Comparison of ENCODE assay signal across 1 cellular context in the genomic region with DNA sequence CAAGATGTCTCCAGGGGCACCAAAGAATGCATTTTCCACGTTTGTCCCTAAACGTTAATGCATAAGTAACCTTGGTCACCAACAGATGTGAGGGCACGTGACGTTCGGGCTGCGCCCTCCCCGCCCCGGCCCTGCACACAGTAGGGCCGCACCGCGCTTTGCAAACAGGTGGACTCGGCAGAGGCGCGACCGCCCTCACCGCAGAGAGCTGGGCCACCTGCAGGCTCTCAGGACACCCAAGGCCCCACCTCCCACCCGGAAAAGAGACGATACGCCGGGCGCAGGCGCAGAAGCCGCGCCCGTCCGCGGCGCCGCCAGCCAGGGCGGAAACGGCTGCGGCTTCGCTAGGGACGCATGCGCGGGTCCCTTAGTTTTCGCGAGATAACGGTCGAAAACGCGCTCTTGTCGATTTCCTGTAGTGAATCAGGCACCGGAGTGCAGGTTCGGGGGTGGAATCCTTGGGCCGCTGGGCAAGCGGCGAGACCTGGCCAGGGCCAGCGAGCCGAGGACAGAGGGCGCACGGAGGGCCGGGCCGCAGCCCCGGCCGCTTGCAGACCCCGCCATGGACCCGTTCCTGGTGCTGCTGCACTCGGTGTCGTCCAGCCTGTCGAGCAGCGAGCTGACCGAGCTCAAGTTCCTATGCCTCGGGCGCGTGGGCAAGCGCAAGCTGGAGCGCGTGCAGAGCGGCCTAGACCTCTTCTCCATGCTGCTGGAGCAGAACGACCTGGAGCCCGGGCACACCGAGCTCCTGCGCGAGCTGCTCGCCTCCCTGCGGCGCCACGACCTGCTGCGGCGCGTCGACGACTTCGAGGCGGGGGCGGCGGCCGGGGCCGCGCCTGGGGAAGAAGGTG.
TF ChIP-seq lines count a peak whose summit lies in the region.

A gene with protein sequence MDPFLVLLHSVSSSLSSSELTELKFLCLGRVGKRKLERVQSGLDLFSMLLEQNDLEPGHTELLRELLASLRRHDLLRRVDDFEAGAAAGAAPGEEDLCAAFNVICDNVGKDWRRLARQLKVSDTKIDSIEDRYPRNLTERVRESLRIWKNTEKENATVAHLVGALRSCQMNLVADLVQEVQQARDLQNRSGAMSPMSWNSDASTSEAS (plus strand): TSS at position 399 of the 851 bp plus-strand sequence. CDS start 164 bp downstream, at position 563.

TF ChIP-seq in HEK293, 187 proteins besides CTCF, POLR2A, EP300 and RAD21 (continued from another document and continues in another):
- TF ChIP-seq, protein P1, sequence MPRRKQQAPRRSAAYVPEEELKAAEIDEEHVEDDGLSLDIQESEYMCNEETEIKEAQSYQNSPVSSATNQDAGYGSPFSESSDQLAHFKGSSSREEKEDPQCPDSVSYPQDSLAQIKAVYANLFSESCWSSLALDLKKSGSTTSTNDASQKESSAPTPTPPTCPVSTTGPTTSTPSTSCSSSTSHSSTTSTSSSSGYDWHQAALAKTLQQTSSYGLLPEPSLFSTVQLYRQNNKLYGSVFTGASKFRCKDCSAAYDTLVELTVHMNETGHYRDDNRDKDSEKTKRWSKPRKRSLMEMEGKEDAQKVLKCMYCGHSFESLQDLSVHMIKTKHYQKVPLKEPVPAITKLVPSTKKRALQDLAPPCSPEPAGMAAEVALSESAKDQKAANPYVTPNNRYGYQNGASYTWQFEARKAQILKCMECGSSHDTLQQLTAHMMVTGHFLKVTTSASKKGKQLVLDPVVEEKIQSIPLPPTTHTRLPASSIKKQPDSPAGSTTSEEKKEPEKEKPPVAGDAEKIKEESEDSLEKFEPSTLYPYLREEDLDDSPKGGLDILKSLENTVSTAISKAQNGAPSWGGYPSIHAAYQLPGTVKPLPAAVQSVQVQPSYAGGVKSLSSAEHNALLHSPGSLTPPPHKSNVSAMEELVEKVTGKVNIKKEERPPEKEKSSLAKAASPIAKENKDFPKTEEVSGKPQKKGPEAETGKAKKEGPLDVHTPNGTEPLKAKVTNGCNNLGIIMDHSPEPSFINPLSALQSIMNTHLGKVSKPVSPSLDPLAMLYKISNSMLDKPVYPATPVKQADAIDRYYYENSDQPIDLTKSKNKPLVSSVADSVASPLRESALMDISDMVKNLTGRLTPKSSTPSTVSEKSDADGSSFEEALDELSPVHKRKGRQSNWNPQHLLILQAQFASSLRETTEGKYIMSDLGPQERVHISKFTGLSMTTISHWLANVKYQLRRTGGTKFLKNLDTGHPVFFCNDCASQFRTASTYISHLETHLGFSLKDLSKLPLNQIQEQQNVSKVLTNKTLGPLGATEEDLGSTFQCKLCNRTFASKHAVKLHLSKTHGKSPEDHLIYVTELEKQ (tag by site-specific recombination; IDR thresholded peaks at IDR 0.05; ENCODE audit: borderline replicate concordance), result no peak
- no peak for TF ChIP-seq ZNF707 (tag by site-specific recombination; IDR thresholded peaks at IDR 0.05)
- TF ChIP-seq ZNF239 (tag by site-specific recombination; IDR thresholded peaks at IDR 0.05), result no peak
- no peak for TF ChIP-seq ZNF146 (tag by site-specific recombination; IDR thresholded peaks at IDR 0.05)
- peak; percentile 75 for TF ChIP-seq ZNF335 (tag by site-specific recombination; conservative IDR thresholded peaks at IDR 0.05)
- no peak for TF ChIP-seq ZNF571 (tag by site-specific recombination; IDR thresholded peaks at IDR 0.05)
- TF ChIP-seq KLF9 (tag by site-specific recombination; IDR thresholded peaks at IDR 0.05; ENCODE audit: low read depth), result no peak; the same call in 1 of the 2 replicates
- no peak for TF ChIP-seq ZFP3 (tag by site-specific recombination; IDR thresholded peaks at IDR 0.05; ENCODE audit: low read depth)
- TF ChIP-seq, protein P2, sequence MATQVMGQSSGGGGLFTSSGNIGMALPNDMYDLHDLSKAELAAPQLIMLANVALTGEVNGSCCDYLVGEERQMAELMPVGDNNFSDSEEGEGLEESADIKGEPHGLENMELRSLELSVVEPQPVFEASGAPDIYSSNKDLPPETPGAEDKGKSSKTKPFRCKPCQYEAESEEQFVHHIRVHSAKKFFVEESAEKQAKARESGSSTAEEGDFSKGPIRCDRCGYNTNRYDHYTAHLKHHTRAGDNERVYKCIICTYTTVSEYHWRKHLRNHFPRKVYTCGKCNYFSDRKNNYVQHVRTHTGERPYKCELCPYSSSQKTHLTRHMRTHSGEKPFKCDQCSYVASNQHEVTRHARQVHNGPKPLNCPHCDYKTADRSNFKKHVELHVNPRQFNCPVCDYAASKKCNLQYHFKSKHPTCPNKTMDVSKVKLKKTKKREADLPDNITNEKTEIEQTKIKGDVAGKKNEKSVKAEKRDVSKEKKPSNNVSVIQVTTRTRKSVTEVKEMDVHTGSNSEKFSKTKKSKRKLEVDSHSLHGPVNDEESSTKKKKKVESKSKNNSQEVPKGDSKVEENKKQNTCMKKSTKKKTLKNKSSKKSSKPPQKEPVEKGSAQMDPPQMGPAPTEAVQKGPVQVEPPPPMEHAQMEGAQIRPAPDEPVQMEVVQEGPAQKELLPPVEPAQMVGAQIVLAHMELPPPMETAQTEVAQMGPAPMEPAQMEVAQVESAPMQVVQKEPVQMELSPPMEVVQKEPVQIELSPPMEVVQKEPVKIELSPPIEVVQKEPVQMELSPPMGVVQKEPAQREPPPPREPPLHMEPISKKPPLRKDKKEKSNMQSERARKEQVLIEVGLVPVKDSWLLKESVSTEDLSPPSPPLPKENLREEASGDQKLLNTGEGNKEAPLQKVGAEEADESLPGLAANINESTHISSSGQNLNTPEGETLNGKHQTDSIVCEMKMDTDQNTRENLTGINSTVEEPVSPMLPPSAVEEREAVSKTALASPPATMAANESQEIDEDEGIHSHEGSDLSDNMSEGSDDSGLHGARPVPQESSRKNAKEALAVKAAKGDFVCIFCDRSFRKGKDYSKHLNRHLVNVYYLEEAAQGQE (tag by site-specific recombination; IDR thresholded peaks at IDR 0.05), result no peak
- TF ChIP-seq, protein P3, sequence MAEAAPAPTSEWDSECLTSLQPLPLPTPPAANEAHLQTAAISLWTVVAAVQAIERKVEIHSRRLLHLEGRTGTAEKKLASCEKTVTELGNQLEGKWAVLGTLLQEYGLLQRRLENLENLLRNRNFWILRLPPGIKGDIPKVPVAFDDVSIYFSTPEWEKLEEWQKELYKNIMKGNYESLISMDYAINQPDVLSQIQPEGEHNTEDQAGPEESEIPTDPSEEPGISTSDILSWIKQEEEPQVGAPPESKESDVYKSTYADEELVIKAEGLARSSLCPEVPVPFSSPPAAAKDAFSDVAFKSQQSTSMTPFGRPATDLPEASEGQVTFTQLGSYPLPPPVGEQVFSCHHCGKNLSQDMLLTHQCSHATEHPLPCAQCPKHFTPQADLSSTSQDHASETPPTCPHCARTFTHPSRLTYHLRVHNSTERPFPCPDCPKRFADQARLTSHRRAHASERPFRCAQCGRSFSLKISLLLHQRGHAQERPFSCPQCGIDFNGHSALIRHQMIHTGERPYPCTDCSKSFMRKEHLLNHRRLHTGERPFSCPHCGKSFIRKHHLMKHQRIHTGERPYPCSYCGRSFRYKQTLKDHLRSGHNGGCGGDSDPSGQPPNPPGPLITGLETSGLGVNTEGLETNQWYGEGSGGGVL (tag by site-specific recombination; IDR thresholded peaks at IDR 0.05), result no peak
- TF ChIP-seq, protein P4, sequence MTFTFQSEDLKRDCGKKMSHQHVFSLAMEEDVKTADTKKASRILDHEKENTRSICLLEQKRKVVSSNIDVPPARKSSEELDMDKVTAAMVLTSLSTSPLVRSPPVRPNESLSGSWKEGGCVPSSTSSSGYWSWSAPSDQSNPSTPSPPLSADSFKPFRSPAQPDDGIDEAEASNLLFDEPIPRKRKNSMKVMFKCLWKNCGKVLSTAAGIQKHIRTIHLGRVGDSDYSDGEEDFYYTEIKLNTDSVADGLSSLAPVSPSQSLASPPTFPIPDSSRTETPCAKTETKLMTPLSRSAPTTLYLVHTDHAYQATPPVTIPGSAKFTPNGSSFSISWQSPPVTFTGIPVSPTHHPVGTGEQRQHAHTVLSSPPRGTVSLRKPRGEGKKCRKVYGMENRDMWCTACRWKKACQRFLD (tag by site-specific recombination; IDR thresholded peaks at IDR 0.05), result no peak
- 0 out of 2 replicates have a peak, but pooled peaks have one; percentile 6 for TF ChIP-seq YY1 (tag by site-specific recombination; IDR thresholded peaks at IDR 0.05)
- TF ChIP-seq ZNF16 (tag by site-specific recombination; IDR thresholded peaks at IDR 0.05; ENCODE audit: low read depth), result no peak
- TF ChIP-seq, protein P5, sequence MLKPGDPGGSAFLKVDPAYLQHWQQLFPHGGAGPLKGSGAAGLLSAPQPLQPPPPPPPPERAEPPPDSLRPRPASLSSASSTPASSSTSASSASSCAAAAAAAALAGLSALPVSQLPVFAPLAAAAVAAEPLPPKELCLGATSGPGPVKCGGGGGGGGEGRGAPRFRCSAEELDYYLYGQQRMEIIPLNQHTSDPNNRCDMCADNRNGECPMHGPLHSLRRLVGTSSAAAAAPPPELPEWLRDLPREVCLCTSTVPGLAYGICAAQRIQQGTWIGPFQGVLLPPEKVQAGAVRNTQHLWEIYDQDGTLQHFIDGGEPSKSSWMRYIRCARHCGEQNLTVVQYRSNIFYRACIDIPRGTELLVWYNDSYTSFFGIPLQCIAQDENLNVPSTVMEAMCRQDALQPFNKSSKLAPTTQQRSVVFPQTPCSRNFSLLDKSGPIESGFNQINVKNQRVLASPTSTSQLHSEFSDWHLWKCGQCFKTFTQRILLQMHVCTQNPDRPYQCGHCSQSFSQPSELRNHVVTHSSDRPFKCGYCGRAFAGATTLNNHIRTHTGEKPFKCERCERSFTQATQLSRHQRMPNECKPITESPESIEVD (tag by site-specific recombination; IDR thresholded peaks at IDR 0.05), result no peak
- no peak for TF ChIP-seq ZBTB7A (tag by site-specific recombination; IDR thresholded peaks at IDR 0.05; ENCODE audit: low read depth)
- TF ChIP-seq ZNF48 (tag by site-specific recombination; IDR thresholded peaks at IDR 0.05), result no peak
- TF ChIP-seq TRIM28 (IDR thresholded peaks at IDR 0.05; ENCODE audit: borderline replicate concordance, low read length), result peak; percentile 22; the same call in 1 of the 2 replicates
- TF ChIP-seq ZNF175 (tag by site-specific recombination; IDR thresholded peaks at IDR 0.05), result no peak
- no peak for TF ChIP-seq ZNF311 (tag by site-specific recombination; IDR thresholded peaks at IDR 0.05; ENCODE audit: borderline replicate concordance)
- no peak for TF ChIP-seq ZNF19 (tag by site-specific recombination; IDR thresholded peaks at IDR 0.05; ENCODE audit: low read depth)
- TF ChIP-seq GLI4 (tag by site-specific recombination; IDR thresholded peaks at IDR 0.05), result no peak
- no peak for TF ChIP-seq MZF1 (tag by site-specific recombination; IDR thresholded peaks at IDR 0.05; ENCODE audit: borderline replicate concordance)
- TF ChIP-seq KLF7 (tag by site-specific recombination; IDR thresholded peaks at IDR 0.05; ENCODE audit: borderline replicate concordance), result no peak
- no peak for TF ChIP-seq ZNF324 (tag by site-specific recombination; IDR thresholded peaks at IDR 0.05)
- TF ChIP-seq YY2 (tag by site-specific recombination; IDR thresholded peaks at IDR 0.05), result no peak
- 0 out of 2 replicates have a peak, but pooled peaks have one; percentile 25 for TF ChIP-seq ZNF423 (tag by site-specific recombination; IDR thresholded peaks at IDR 0.05)
- TF ChIP-seq, protein P6, sequence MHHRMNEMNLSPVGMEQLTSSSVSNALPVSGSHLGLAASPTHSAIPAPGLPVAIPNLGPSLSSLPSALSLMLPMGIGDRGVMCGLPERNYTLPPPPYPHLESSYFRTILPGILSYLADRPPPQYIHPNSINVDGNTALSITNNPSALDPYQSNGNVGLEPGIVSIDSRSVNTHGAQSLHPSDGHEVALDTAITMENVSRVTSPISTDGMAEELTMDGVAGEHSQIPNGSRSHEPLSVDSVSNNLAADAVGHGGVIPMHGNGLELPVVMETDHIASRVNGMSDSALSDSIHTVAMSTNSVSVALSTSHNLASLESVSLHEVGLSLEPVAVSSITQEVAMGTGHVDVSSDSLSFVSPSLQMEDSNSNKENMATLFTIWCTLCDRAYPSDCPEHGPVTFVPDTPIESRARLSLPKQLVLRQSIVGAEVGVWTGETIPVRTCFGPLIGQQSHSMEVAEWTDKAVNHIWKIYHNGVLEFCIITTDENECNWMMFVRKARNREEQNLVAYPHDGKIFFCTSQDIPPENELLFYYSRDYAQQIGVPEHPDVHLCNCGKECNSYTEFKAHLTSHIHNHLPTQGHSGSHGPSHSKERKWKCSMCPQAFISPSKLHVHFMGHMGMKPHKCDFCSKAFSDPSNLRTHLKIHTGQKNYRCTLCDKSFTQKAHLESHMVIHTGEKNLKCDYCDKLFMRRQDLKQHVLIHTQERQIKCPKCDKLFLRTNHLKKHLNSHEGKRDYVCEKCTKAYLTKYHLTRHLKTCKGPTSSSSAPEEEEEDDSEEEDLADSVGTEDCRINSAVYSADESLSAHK (tag by site-specific recombination; IDR thresholded peaks at IDR 0.05), result no peak
- TF ChIP-seq ZNF501 (tag by site-specific recombination; IDR thresholded peaks at IDR 0.05), result no peak
- TF ChIP-seq ZNF37A (tag by site-specific recombination; IDR thresholded peaks at IDR 0.05), result no peak
- TF ChIP-seq ZNF223 (tag by site-specific recombination; IDR thresholded peaks at IDR 0.05), result no peak
- TF ChIP-seq ZNF24 (tag by site-specific recombination; IDR thresholded peaks at IDR 0.05), result no peak
- TF ChIP-seq ZNF558 (tag by site-specific recombination; IDR thresholded peaks at IDR 0.05), result no peak
- no peak for TF ChIP-seq IKZF3 (tag by site-specific recombination; IDR thresholded peaks at IDR 0.05)
- TF ChIP-seq ZNF76 (tag by site-specific recombination; IDR thresholded peaks at IDR 0.05; ENCODE audit: borderline replicate concordance, low read depth), result no peak
- TF ChIP-seq PRDM1 (tag by site-specific recombination; IDR thresholded peaks at IDR 0.05), result no peak
- no peak for TF ChIP-seq KLF1 (tag by site-specific recombination; IDR thresholded peaks at IDR 0.05)
